Comparison of ENCODE assay signal across 17 cellular contexts in the genomic region with DNA sequence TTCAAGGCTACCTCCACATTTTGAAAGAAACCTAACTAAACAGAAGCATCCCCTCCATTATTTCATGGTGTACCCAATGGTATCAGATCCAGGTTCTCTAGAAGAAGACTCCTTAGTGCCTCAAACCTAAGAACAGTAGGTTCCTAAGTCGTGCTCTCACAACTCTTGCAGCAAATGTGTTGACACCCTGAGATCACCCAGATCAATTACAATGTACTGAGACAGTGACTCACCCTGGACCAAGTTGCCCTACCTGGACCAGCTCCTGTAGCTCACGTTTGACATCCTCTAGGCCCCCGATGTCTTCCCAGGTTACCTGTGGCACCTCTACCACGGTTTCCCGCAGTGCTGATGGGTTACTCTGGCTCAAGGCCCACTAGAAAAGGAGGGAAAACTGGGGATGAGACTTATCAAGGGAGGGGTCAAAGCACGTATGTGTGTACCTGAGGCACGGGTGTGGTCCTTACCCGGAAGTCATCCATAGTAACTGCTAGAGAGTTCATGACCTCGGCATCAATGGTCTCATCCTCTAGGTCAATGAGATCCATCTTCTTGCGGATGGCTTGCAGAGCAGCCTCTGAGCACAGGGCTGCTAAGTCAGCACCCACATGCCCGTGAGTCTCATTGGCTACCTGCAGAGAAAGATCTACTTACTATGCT. TPM values are rescaled to one million over a fixed set of nuclear protein-coding genes. Genes with fewer than 3 reads are reported as not detected.
DNase-seq lines count a peak whose midpoint lies in the region; ATAC-seq, FAIRE-seq and TF ChIP-seq lines count a peak whose summit lies in the region.
"Had no signal": no experiment of that assay in that cellular context is flagged by ENCODE, and none has a peak within 500 bp of the region (broad histone marks: within the 10 kb centered on the region; RNA-seq: fewer than 3 reads in every experiment).

No MANE protein-coding gene starts in this region.

- no peak overlapping the region for H3K18ac ChIP-seq in mesenchymal stem cell (ENCODE audit: low read depth in 1 of 2, low read length in 2 of 2)
- no peak overlapping the region for H3K18ac ChIP-seq in trophoblast cell (ENCODE audit: low read length)

- H4K20me1 ChIP-seq in astrocyte (ENCODE audit: insufficient read depth, low read length), result peaks cover 96% of the 10 kb centered on the region

- DNase-seq in activated CD8-positive, alpha-beta T cell treated with anti-CD3 and anti-CD28 coated beads for 36 hours, result no peak
- no peak for DNase-seq in activated CD8-positive, alpha-beta T cell treated with anti-CD3 and anti-CD28 coated beads, Interleukin-2, amount 10 ng/mL, durations not matched to agents 7 days and 5 days
- DNase-seq in astrocyte (ENCODE audit: low read depth) (no peak), mesenchymal stem cell (no peak), trophoblast cell (no peak), HuH-7.5 (ENCODE audit: low spot score) (no peak)
- no peak for DNase-seq in activated CD8-positive, alpha-beta memory T cell treated with anti-CD3 and anti-CD28 coated beads, Interleukin-2, amount 50 U/mL, for 48 hours
- DNase-seq: 8988T; AML-193; Caco-2; CD8-positive, alpha-beta memory T cell; DND-41; GDM1 had no signal

- H3K36me3 ChIP-seq in astrocyte (ENCODE audit: insufficient read depth, low read length), result peaks cover 97% of the 10 kb centered on the region
- peaks cover 76 to 100% of the 10 kb centered on the region in 2 experiments for H3K36me3 ChIP-seq in mesenchymal stem cell (ENCODE audit: control insufficient read depth in 1 of 2, insufficient read depth in 2 of 2, low read depth in 1 of 2, low read length in 2 of 2)
- H3K36me3 ChIP-seq in trophoblast cell (ENCODE audit: control insufficient read depth in 1 of 2, insufficient read depth in 2 of 2, low read length in 2 of 2), result peaks cover 67 to 91% of the 10 kb centered on the region in 2 experiments

- H2BK12ac ChIP-seq in mesenchymal stem cell (ENCODE audit: low read length in 2 of 2), result no peak overlapping the region
- no peak overlapping the region for H2BK12ac ChIP-seq in trophoblast cell (ENCODE audit: low read length)

- no peak overlapping the region for H2BK15ac ChIP-seq in mesenchymal stem cell (ENCODE audit: low read depth, poor library complexity, severe bottlenecking)

- H4K8ac ChIP-seq in mesenchymal stem cell (ENCODE audit: low read length), result peak overlapping the region; percentile 27
- H4K8ac ChIP-seq in trophoblast cell (ENCODE audit: low read depth, low read length), result no peak overlapping the region

- H3K4me1 ChIP-seq in astrocyte (ENCODE audit: insufficient read depth, low read length) (no peaks in the 10 kb centered on the region), mesenchymal stem cell (ENCODE audit: control insufficient read depth, insufficient read depth, low read depth, low read length) (no peaks in the 10 kb centered on the region), trophoblast cell (ENCODE audit: control insufficient read depth in 1 of 2, insufficient read depth in 2 of 2, low read length in 2 of 2) (no peaks in the 10 kb centered on the region)
- H3K4me1 ChIP-seq: BLaER1, Caco-2 had no signal

- H3K9ac ChIP-seq in astrocyte (ENCODE audit: low read length) (no peak overlapping the region), mesenchymal stem cell (ENCODE audit: low read length) (no peak overlapping the region), trophoblast cell (ENCODE audit: low read length) (no peak overlapping the region)
- H3K9ac ChIP-seq: BLaER1 had no signal

- peaks cover 84% of the 10 kb centered on the region for H3K36me3 Mint-ChIP-seq in activated CD8-positive, alpha-beta T cell treated with anti-CD3 and anti-CD28 coated beads for 36 hours (ENCODE audit: low read depth)
- H3K36me3 Mint-ChIP-seq in activated CD8-positive, alpha-beta T cell treated with anti-CD3 and anti-CD28 coated beads, Interleukin-2, amount 10 ng/mL, durations not matched to agents 7 days and 5 days (ENCODE audit: low read depth), result peaks cover 88% of the 10 kb centered on the region
- peaks cover 52% of the 10 kb centered on the region for H3K36me3 Mint-ChIP-seq in astrocyte (ENCODE audit: low read depth, unreplicated experiment)

- intact Hi-C loops in activated CD8-positive, alpha-beta T cell treated with anti-CD3 and anti-CD28 coated beads for 36 hours (cut with micrococcal nuclease), result no loop called here

- H4K12ac ChIP-seq in trophoblast cell (ENCODE audit: low read depth, low read length), result no peak overlapping the region

- 98% methylated on average over 11 of the region's 11 CpGs for WGBS in mesenchymal stem cell
- no CpG with 5 or more reads among the region's 11 CpGs for WGBS in trophoblast cell (ENCODE audit: extremely low coverage, insufficient coverage, insufficient read length)

- H4K91ac ChIP-seq in mesenchymal stem cell (ENCODE audit: low read length), result no peak overlapping the region
- no peak overlapping the region for H4K91ac ChIP-seq in trophoblast cell (ENCODE audit: low read depth, low read length)

- no peak overlapping the region for H2BK120ac ChIP-seq in mesenchymal stem cell (ENCODE audit: low read depth, low read length)
- H2BK120ac ChIP-seq in trophoblast cell (ENCODE audit: insufficient read depth, low read length, poor library complexity), result no peak overlapping the region

- no peaks in the 10 kb centered on the region for H3K27me3 Mint-ChIP-seq in activated CD8-positive, alpha-beta T cell treated with anti-CD3 and anti-CD28 coated beads for 36 hours
- no peaks in the 10 kb centered on the region for H3K27me3 Mint-ChIP-seq in activated CD8-positive, alpha-beta T cell treated with anti-CD3 and anti-CD28 coated beads, Interleukin-2, amount 10 ng/mL, durations not matched to agents 7 days and 5 days (ENCODE audit: low read depth)
- no peaks in the 10 kb centered on the region for H3K27me3 Mint-ChIP-seq in astrocyte (ENCODE audit: low read depth, unreplicated experiment)
- H3K27me3 Mint-ChIP-seq: CD8-positive, alpha-beta memory T cell had no signal

- no peak overlapping the region for H2BK5ac ChIP-seq in mesenchymal stem cell (ENCODE audit: low read depth, low read length, poor library complexity, severe bottlenecking)
- H2BK5ac ChIP-seq in trophoblast cell (ENCODE audit: low read depth, low read length, poor library complexity), result no peak overlapping the region

- no peaks in the 10 kb centered on the region for H3K4me1 Mint-ChIP-seq in activated CD8-positive, alpha-beta T cell treated with anti-CD3 and anti-CD28 coated beads for 36 hours (ENCODE audit: low read depth)
- no peaks in the 10 kb centered on the region for H3K4me1 Mint-ChIP-seq in activated CD8-positive, alpha-beta T cell treated with anti-CD3 and anti-CD28 coated beads, Interleukin-2, amount 10 ng/mL, durations not matched to agents 7 days and 5 days (ENCODE audit: low read depth)
- H3K4me1 Mint-ChIP-seq in astrocyte (ENCODE audit: low read depth, unreplicated experiment), result no peaks in the 10 kb centered on the region

- ATAC-seq in activated CD8-positive, alpha-beta T cell treated with anti-CD3 and anti-CD28 coated beads for 36 hours, result no peak
- ATAC-seq in activated CD8-positive, alpha-beta T cell treated with anti-CD3 and anti-CD28 coated beads, Interleukin-2, amount 10 ng/mL, durations not matched to agents 7 days and 5 days, result no peak
- no peak for ATAC-seq in GM18520 (IDR thresholded peaks at IDR 0.05; ENCODE audit: unreplicated experiment)
- ATAC-seq: HCT116 had no signal

- H3K27ac ChIP-seq in astrocyte (ENCODE audit: low read depth, low read length), result no peak overlapping the region
- no peak overlapping the region for H3K27ac ChIP-seq in mesenchymal stem cell (ENCODE audit: low read length, poor library complexity, severe bottlenecking)
- no peak overlapping the region for H3K27ac ChIP-seq in trophoblast cell (ENCODE audit: low read depth, low read length)
- H3K27ac ChIP-seq: BLaER1 had no signal

- FAIRE-seq in astrocyte (lab: Jason Lieb, UNC), result no peak
- FAIRE-seq: H54 had no signal

- H3K27ac Mint-ChIP-seq in activated CD8-positive, alpha-beta T cell treated with anti-CD3 and anti-CD28 coated beads for 36 hours, result peak overlapping the region; percentile 22
- no peak overlapping the region for H3K27ac Mint-ChIP-seq in activated CD8-positive, alpha-beta T cell treated with anti-CD3 and anti-CD28 coated beads, Interleukin-2, amount 10 ng/mL, durations not matched to agents 7 days and 5 days
- peak overlapping the region; percentile 41 for H3K27ac Mint-ChIP-seq in astrocyte (ENCODE audit: unreplicated experiment)

- POLR2A ChIA-PET in activated CD8-positive, alpha-beta T cell treated with anti-CD3 and anti-CD28 coated beads for 36 hours (lab: Charles Lee), result interaction anchor here (0.7 to 2.1 kb wide), 4 partner anchors 10 to 262 kb away, joined by 3 to 10 read pairs (median 6); no protein-coding TSS in a partner anchor
- POLR2A ChIA-PET in activated CD8-positive, alpha-beta T cell treated with anti-CD3 and anti-CD28 coated beads, Interleukin-2, amount 10 ng/mL, durations not matched to agents 7 days and 5 days (lab: Charles Lee), result interaction anchor here (1.7 kb wide), 1 partner anchor 11 kb away, joined by 8 read pairs; a partner anchor contains a TSS

- H3K79me1 ChIP-seq in mesenchymal stem cell (replicated peaks; ENCODE audit: low read length, poor library complexity, severe bottlenecking) (peaks cover 50% of the 10 kb centered on the region), trophoblast cell (ENCODE audit: low read length) (no peaks in the 10 kb centered on the region)

- H3K14ac ChIP-seq in mesenchymal stem cell (ENCODE audit: low read length in 2 of 2) (no peak overlapping the region), trophoblast cell (ENCODE audit: low read length) (no peak overlapping the region)

- H3K23ac ChIP-seq in mesenchymal stem cell (ENCODE audit: low read length in 2 of 2), result no peak overlapping the region
- H3K23ac ChIP-seq in trophoblast cell (ENCODE audit: low read length), result no peak overlapping the region

- no peaks in the 10 kb centered on the region for H3K9me3 ChIP-seq in astrocyte (ENCODE audit: insufficient read depth, low read depth, low read length)
- no peaks in the 10 kb centered on the region for H3K9me3 ChIP-seq in mesenchymal stem cell (ENCODE audit: control insufficient read depth, low read length)
- peaks cover 3% of the 10 kb centered on the region for H3K9me3 ChIP-seq in trophoblast cell (ENCODE audit: insufficient read depth, low read depth, low read length)
- H3K9me3 ChIP-seq: BLaER1, Caco-2 had no signal

- H3K4me3 Mint-ChIP-seq in activated CD8-positive, alpha-beta T cell treated with anti-CD3 and anti-CD28 coated beads for 36 hours, result no peak overlapping the region
- no peak overlapping the region for H3K4me3 Mint-ChIP-seq in activated CD8-positive, alpha-beta T cell treated with anti-CD3 and anti-CD28 coated beads, Interleukin-2, amount 10 ng/mL, durations not matched to agents 7 days and 5 days
- H3K4me3 Mint-ChIP-seq in astrocyte (ENCODE audit: unreplicated experiment), result no peak overlapping the region

- H3K4me2 ChIP-seq in astrocyte (ENCODE audit: low read length) (no peak overlapping the region), mesenchymal stem cell (ENCODE audit: low read length, poor library complexity, severe bottlenecking) (no peak overlapping the region), trophoblast cell (ENCODE audit: low read length) (no peak overlapping the region)
- H3K4me2 ChIP-seq: BLaER1 had no signal

- H2AK5ac ChIP-seq in mesenchymal stem cell (ENCODE audit: low read length, severe bottlenecking) (no peak overlapping the region), trophoblast cell (ENCODE audit: low read length) (no peak overlapping the region)

- no peak overlapping the region for H3K4ac ChIP-seq in mesenchymal stem cell (ENCODE audit: low read depth in 1 of 2, low read length in 2 of 2)
- H3K4ac ChIP-seq in trophoblast cell (ENCODE audit: low read depth, low read length), result no peak overlapping the region

- no peak for TF ChIP-seq CTCF in activated CD8-positive, alpha-beta T cell treated with anti-CD3 and anti-CD28 coated beads for 36 hours (IDR thresholded peaks at IDR 0.05)
- no peak for TF ChIP-seq CTCF in astrocyte (IDR thresholded peaks at IDR 0.05; ENCODE audit: insufficient read depth, low read depth, low read length)

- CTCF ChIA-PET in activated CD8-positive, alpha-beta T cell treated with anti-CD3 and anti-CD28 coated beads for 36 hours (lab: Charles Lee), result interaction anchor here (5.2 kb wide), 1 partner anchor 9 kb away, joined by 35 read pairs; no protein-coding TSS in a partner anchor
- CTCF ChIA-PET in activated CD8-positive, alpha-beta T cell treated with anti-CD3 and anti-CD28 coated beads, Interleukin-2, amount 10 ng/mL, durations not matched to agents 7 days and 5 days (lab: Charles Lee), result interaction anchor here (0.9 to 7.0 kb wide), 3 partner anchors 10 to 161 kb away, joined by 3 to 39 read pairs (median 3); no protein-coding TSS in a partner anchor

- H3K9me3 Mint-ChIP-seq in activated CD8-positive, alpha-beta T cell treated with anti-CD3 and anti-CD28 coated beads for 36 hours, result no peaks in the 10 kb centered on the region
- H3K9me3 Mint-ChIP-seq in activated CD8-positive, alpha-beta T cell treated with anti-CD3 and anti-CD28 coated beads, Interleukin-2, amount 10 ng/mL, durations not matched to agents 7 days and 5 days (ENCODE audit: insufficient read depth), result no peaks in the 10 kb centered on the region
- no peaks in the 10 kb centered on the region for H3K9me3 Mint-ChIP-seq in astrocyte (ENCODE audit: unreplicated experiment)
- H3K9me3 Mint-ChIP-seq: CD8-positive, alpha-beta memory T cell had no signal

- H3K27me3 ChIP-seq in astrocyte (ENCODE audit: insufficient read depth, low read length), result no peaks in the 10 kb centered on the region
- no peaks in the 10 kb centered on the region for H3K27me3 ChIP-seq in mesenchymal stem cell (ENCODE audit: control insufficient read depth in 1 of 2, insufficient read depth in 1 of 2, low read length in 2 of 2)
- no peaks in the 10 kb centered on the region for H3K27me3 ChIP-seq in trophoblast cell (ENCODE audit: insufficient read depth, low read length)
- H3K27me3 ChIP-seq: BLaER1 had no signal

- H3K79me2 ChIP-seq in astrocyte (ENCODE audit: insufficient read depth, low read length) (peaks cover 79% of the 10 kb centered on the region), trophoblast cell (ENCODE audit: control insufficient read depth, insufficient read depth, low read length, poor library complexity) (no peaks in the 10 kb centered on the region)

- H2AFZ ChIP-seq in astrocyte (ENCODE audit: low read depth, low read length) (no peak overlapping the region), mesenchymal stem cell (ENCODE audit: low read depth, low read length) (no peak overlapping the region), trophoblast cell (ENCODE audit: insufficient read depth, low read length, poor library complexity) (no peak overlapping the region)

- H3K4me3 ChIP-seq in astrocyte (ENCODE audit: insufficient read depth, low read depth, low read length), result no peak overlapping the region
- H3K4me3 ChIP-seq in mesenchymal stem cell (ENCODE audit: insufficient read depth in 1 of 2, low read depth in 1 of 2, low read length in 2 of 2), result no peak overlapping the region
- H3K4me3 ChIP-seq in trophoblast cell (ENCODE audit: low read depth, low read length), result peak overlapping the region; percentile 10
- H3K4me3 ChIP-seq: BLaER1 had no signal

RNA-seq across cellular contexts. Expression of a gene that starts 11.7 kb away (rescaled TPM):
- 100 to 1,000 TPM; 215 to 224 TPM for total RNA-seq in activated CD8-positive, alpha-beta T cell treated with anti-CD3 and anti-CD28 coated beads for 36 hours
- 100 to 1,000 TPM; 214 to 217 TPM for total RNA-seq in activated CD8-positive, alpha-beta T cell treated with anti-CD3 and anti-CD28 coated beads, Interleukin-2, amount 10 ng/mL, durations not matched to agents 7 days and 5 days
- total RNA-seq in astrocyte, result 366 and 390 TPM in 2 replicates
- 135 TPM for polyA plus RNA-seq in mesenchymal stem cell (2013, experiment 1 of 2)
- polyA plus RNA-seq in mesenchymal stem cell (2013, experiment 2 of 2), result 128 TPM
- polyA plus RNA-seq in trophoblast cell (2013), result 250 and 256 TPM in 2 replicates

RNA-seq across cellular contexts. Expression of a gene that starts 19.1 kb away (rescaled TPM):
- total RNA-seq in activated CD8-positive, alpha-beta T cell treated with anti-CD3 and anti-CD28 coated beads for 36 hours, result 10 to 100 TPM; 91.5 to 94.0 TPM
- 100 to 1,000 TPM; 125 to 136 TPM for total RNA-seq in activated CD8-positive, alpha-beta T cell treated with anti-CD3 and anti-CD28 coated beads, Interleukin-2, amount 10 ng/mL, durations not matched to agents 7 days and 5 days
- total RNA-seq in astrocyte, result 11.0 and 14.1 TPM in 2 replicates
- 5.8 TPM for polyA plus RNA-seq in mesenchymal stem cell (2013, experiment 1 of 2)
- 6.7 TPM for polyA plus RNA-seq in mesenchymal stem cell (2013, experiment 2 of 2)
- polyA plus RNA-seq in trophoblast cell (2013), result 31.6 and 33.8 TPM in 2 replicates

RNA-seq across cellular contexts. Expression of a gene that starts 35.7 kb away (rescaled TPM):
- 10 to 100 TPM; 19.8 to 21.9 TPM for total RNA-seq in activated CD8-positive, alpha-beta T cell treated with anti-CD3 and anti-CD28 coated beads for 36 hours
- total RNA-seq in activated CD8-positive, alpha-beta T cell treated with anti-CD3 and anti-CD28 coated beads, Interleukin-2, amount 10 ng/mL, durations not matched to agents 7 days and 5 days, result 10 to 100 TPM; 22.6 to 23.0 TPM
- 19.7 and 20.8 TPM in 2 replicates for total RNA-seq in astrocyte
- polyA plus RNA-seq in mesenchymal stem cell (2013, experiment 1 of 2), result 14.0 TPM
- polyA plus RNA-seq in mesenchymal stem cell (2013, experiment 2 of 2), result 14.1 TPM
- polyA plus RNA-seq in trophoblast cell (2013), result 14.0 and 14.6 TPM in 2 replicates

RNA-seq across cellular contexts. Expression of a gene that starts 42.3 kb away (rescaled TPM):
- total RNA-seq in activated CD8-positive, alpha-beta T cell treated with anti-CD3 and anti-CD28 coated beads for 36 hours, result 100 to 1,000 TPM; 208 to 211 TPM
- 100 to 1,000 TPM; 130 to 138 TPM for total RNA-seq in activated CD8-positive, alpha-beta T cell treated with anti-CD3 and anti-CD28 coated beads, Interleukin-2, amount 10 ng/mL, durations not matched to agents 7 days and 5 days
- 83.1 and 85.1 TPM in 2 replicates for total RNA-seq in astrocyte
- 95.3 TPM for polyA plus RNA-seq in mesenchymal stem cell (2013, experiment 1 of 2)
- 89.1 TPM for polyA plus RNA-seq in mesenchymal stem cell (2013, experiment 2 of 2)
- polyA plus RNA-seq in trophoblast cell (2013), result 81.6 and 83.4 TPM in 2 replicates

RNA-seq across cellular contexts. Expression of a gene that starts 55.0 kb away (rescaled TPM):
- total RNA-seq in activated CD8-positive, alpha-beta T cell treated with anti-CD3 and anti-CD28 coated beads for 36 hours, result 1 to 10 TPM; 5.9 to 6.0 TPM
- total RNA-seq in activated CD8-positive, alpha-beta T cell treated with anti-CD3 and anti-CD28 coated beads, Interleukin-2, amount 10 ng/mL, durations not matched to agents 7 days and 5 days, result 10 to 100 TPM; 14.5 to 17.0 TPM
- 68.9 and 76.9 TPM in 2 replicates for total RNA-seq in astrocyte
- polyA plus RNA-seq in mesenchymal stem cell (2013, experiment 1 of 2), result 43.5 TPM
- 43.3 TPM for polyA plus RNA-seq in mesenchymal stem cell (2013, experiment 2 of 2)
- polyA plus RNA-seq in trophoblast cell (2013), result 19.5 and 20.6 TPM in 2 replicates
